In the genomic region with DNA sequence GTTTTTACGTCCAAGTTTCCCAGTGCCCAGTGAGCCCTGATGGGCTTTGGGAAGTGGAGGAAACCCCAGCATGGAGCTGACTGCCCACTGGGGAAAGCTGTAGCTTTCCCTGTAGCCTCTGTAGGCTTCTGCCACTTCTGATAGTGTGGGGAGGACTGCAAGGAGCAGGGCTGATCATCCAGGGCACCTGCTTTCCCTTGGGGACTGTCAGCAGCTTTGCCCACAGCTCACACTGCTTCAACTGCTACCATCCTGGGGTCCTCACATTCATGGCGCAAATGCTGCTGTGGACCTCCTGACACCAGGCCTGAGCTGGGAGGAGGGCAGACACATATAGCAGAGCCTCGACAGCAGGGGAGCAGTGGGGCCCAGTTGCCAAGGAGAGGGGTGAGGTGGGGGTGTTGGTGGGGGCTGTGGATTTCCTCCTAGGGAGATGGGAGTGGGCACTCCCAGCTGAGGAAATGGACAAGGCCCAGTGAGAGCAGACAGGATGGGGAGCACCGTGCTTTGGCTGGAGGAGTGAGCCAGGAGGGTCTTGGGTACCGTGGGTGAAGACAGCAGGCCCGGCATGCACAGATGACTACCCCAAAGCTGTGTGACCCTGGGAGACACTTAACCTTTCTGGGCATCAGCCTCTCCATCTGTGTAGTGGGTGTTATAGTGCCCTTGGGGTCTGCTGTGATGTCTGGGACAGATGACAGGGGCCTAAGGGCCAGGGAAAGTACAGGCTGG, we compare ENCODE assay signal across 22 cellular contexts. TPM values are rescaled to one million over a fixed set of nuclear protein-coding genes. Genes with fewer than 3 reads are reported as not detected.
DNase-seq lines count a peak whose midpoint lies in the region; ATAC-seq and TF ChIP-seq lines count a peak whose summit lies in the region.
"Had no signal": no experiment of that assay in that cellular context is flagged by ENCODE, and none has a peak within 500 bp of the region (broad histone marks: within the 10 kb centered on the region; RNA-seq: fewer than 3 reads in every experiment).

No MANE protein-coding gene starts in this region.

- no peak overlapping the region for H3K14ac ChIP-seq in trophoblast cell (ENCODE audit: low read length)

- H3K36me3 Mint-ChIP-seq in activated T-cell treated with anti-CD3 and anti-CD28 coated beads, Interleukin-2, amount 50 U/mL, for 24 hours (ENCODE audit: low read depth): no peaks in the 10 kb centered on the region
- H3K36me3 Mint-ChIP-seq: CD4-positive, alpha-beta memory T cell had no signal

- no peak overlapping the region for H2BK120ac ChIP-seq in trophoblast cell (ENCODE audit: insufficient read depth, low read length, poor library complexity)

- H3K27me3 ChIP-seq in right atrium auricular region: no peaks in the 10 kb centered on the region
- H3K27me3 ChIP-seq in trophoblast cell (ENCODE audit: insufficient read depth, low read length): no peaks in the 10 kb centered on the region
- H3K27me3 ChIP-seq in aorta (ENCODE audit: control insufficient read depth in 1 of 2, insufficient read depth in 2 of 2, low read length in 1 of 2): no peaks in the 10 kb centered on the region
- H3K27me3 ChIP-seq: BE2C had no signal

- no peak overlapping the region for H2AK5ac ChIP-seq in trophoblast cell (ENCODE audit: low read length)

- H3K4me1 Mint-ChIP-seq in activated T-cell treated with anti-CD3 and anti-CD28 coated beads, Interleukin-2, amount 50 U/mL, for 24 hours (ENCODE audit: low read depth): peaks cover 9% of the 10 kb centered on the region

- H2BK12ac ChIP-seq in trophoblast cell (ENCODE audit: low read length): no peak overlapping the region

- H2AFZ ChIP-seq in trophoblast cell (ENCODE audit: insufficient read depth, low read length, poor library complexity): no peak overlapping the region

- peak; percentile 17 for DNase-seq in activated T-cell treated with anti-CD3 and anti-CD28 coated beads, Interleukin-2, amount 50 U/mL, for 24 hours
- no peak for DNase-seq in activated T-cell treated with anti-CD3 and anti-CD28 coated beads, Interleukin-2, amount 50 U/mL, for 48 hours
- DNase-seq in left ventricle myocardium superior: peak; percentile 15
- no peak for DNase-seq in right atrium auricular region (ENCODE audit: low spot score)
- DNase-seq in trophoblast cell: no peak
- peak; percentile 26 to 51 for DNase-seq in aorta
- DNase-seq in NOMO-1 treated with DMSO at 0.1 percent for 48 hours (lab: John Stamatoyannopoulos, UW; ENCODE audit: unreplicated experiment): no peak
- DNase-seq: 8988T; BE2C; Calu3; CD4-positive, alpha-beta memory T cell; DMS53; HFFc6; KG1; NCI-H1417 treated with DMSO at 0.1 percent for 48 hours; NCI-H2029 treated with DMSO at 0.1 percent for 48 hours; NCI-H2171 treated with DMSO at 0.1 percent for 48 hours; NCI-H446 treated with DMSO at 0.1 percent for 48 hours; NCI-H82 had no signal

- H3K27me3 Mint-ChIP-seq in activated T-cell treated with anti-CD3 and anti-CD28 coated beads, Interleukin-2, amount 50 U/mL, for 24 hours: peaks cover 7% of the 10 kb centered on the region

- H3K27ac Mint-ChIP-seq in activated T-cell treated with anti-CD3 and anti-CD28 coated beads, Interleukin-2, amount 50 U/mL, for 24 hours: no peak overlapping the region
- H3K27ac Mint-ChIP-seq: HFFc6 had no signal

- no peak overlapping the region for H3K4ac ChIP-seq in trophoblast cell (ENCODE audit: low read depth, low read length)

- H4K12ac ChIP-seq in trophoblast cell (ENCODE audit: low read depth, low read length): no peak overlapping the region

- no peak overlapping the region for H4K8ac ChIP-seq in trophoblast cell (ENCODE audit: low read depth, low read length)

- H3K4me3 Mint-ChIP-seq in activated T-cell treated with anti-CD3 and anti-CD28 coated beads, Interleukin-2, amount 50 U/mL, for 24 hours: no peak overlapping the region
- H3K4me3 Mint-ChIP-seq: CD4-positive, alpha-beta memory T cell; HFFc6 had no signal

- H3K27ac ChIP-seq in right atrium auricular region (no peak overlapping the region), trophoblast cell (ENCODE audit: low read depth, low read length) (no peak overlapping the region), aorta (ENCODE audit: low read depth in 1 of 2, low read length in 2 of 2) (no peak overlapping the region)

- H3K36me3 ChIP-seq in right atrium auricular region (no peaks in the 10 kb centered on the region), trophoblast cell (ENCODE audit: control insufficient read depth in 1 of 2, insufficient read depth in 2 of 2, low read length in 2 of 2) (no peaks in the 10 kb centered on the region), aorta (ENCODE audit: control insufficient read depth in 1 of 2, insufficient read depth in 2 of 2, low read length in 1 of 2) (no peaks in the 10 kb centered on the region)
- H3K36me3 ChIP-seq: BE2C had no signal

- TF ChIP-seq CTCF in right atrium auricular region (IDR thresholded peaks at IDR 0.05): no peak

- no peaks in the 10 kb centered on the region for H3K9me3 Mint-ChIP-seq in activated T-cell treated with anti-CD3 and anti-CD28 coated beads, Interleukin-2, amount 50 U/mL, for 24 hours
- H3K9me3 Mint-ChIP-seq: HFFc6 had no signal

- no peak overlapping the region for H3K18ac ChIP-seq in trophoblast cell (ENCODE audit: low read length)

- H3K4me1 ChIP-seq in right atrium auricular region (no peaks in the 10 kb centered on the region), trophoblast cell (ENCODE audit: control insufficient read depth in 1 of 2, insufficient read depth in 2 of 2, low read length in 2 of 2) (no peaks in the 10 kb centered on the region), aorta (ENCODE audit: control insufficient read depth in 1 of 2, insufficient read depth in 2 of 2, low read length in 2 of 2) (no peaks in the 10 kb centered on the region)
- H3K4me1 ChIP-seq: BE2C had no signal

- H3K79me2 ChIP-seq in trophoblast cell (ENCODE audit: control insufficient read depth, insufficient read depth, low read length, poor library complexity): no peaks in the 10 kb centered on the region

- no peak overlapping the region for H3K4me2 ChIP-seq in trophoblast cell (ENCODE audit: low read length)

- no peak overlapping the region for H3K4me3 ChIP-seq in right atrium auricular region
- H3K4me3 ChIP-seq in trophoblast cell (ENCODE audit: low read depth, low read length): peak overlapping the region; percentile 25
- no peak overlapping the region for H3K4me3 ChIP-seq in aorta (ENCODE audit: low read length in 2 of 2)

- no CpG with 5 or more reads among the region's 6 CpGs for WGBS in trophoblast cell (ENCODE audit: extremely low coverage, insufficient coverage, insufficient read length)
- 89 to 90% methylated on average over 6 of the region's 6 CpGs for WGBS in aorta, 2 donors

- H3K79me1 ChIP-seq in trophoblast cell (ENCODE audit: low read length): no peaks in the 10 kb centered on the region

- no peak overlapping the region for H3K23ac ChIP-seq in trophoblast cell (ENCODE audit: low read length)

- no peaks in the 10 kb centered on the region for H3K9me3 ChIP-seq in right atrium auricular region
- H3K9me3 ChIP-seq in trophoblast cell (ENCODE audit: insufficient read depth, low read depth, low read length): peaks cover 1% of the 10 kb centered on the region
- no peaks in the 10 kb centered on the region for H3K9me3 ChIP-seq in aorta (ENCODE audit: control insufficient read depth, low read length)
- H3K9me3 ChIP-seq: BE2C had no signal

- H2BK5ac ChIP-seq in trophoblast cell (ENCODE audit: low read depth, low read length, poor library complexity): no peak overlapping the region

- intact Hi-C loops in left ventricle myocardium superior (cut with micrococcal nuclease): no loop called here
- intact Hi-C loops in aorta (cut with DNase I): no loop called here

- H4K91ac ChIP-seq in trophoblast cell (ENCODE audit: low read depth, low read length): no peak overlapping the region

- no peak overlapping the region for H3K9ac ChIP-seq in trophoblast cell (ENCODE audit: low read length)

- no peak for ATAC-seq in left ventricle myocardium superior
- ATAC-seq in aorta (ENCODE audit: low FRiP score): no peak
- ATAC-seq in GM21390 (IDR thresholded peaks at IDR 0.05; ENCODE audit: unreplicated experiment): no peak
- ATAC-seq: HepG2 had no signal

RNA-seq across cellular contexts. Expression of a gene that starts 16.2 kb away (rescaled TPM):
- 36.0 TPM for total RNA-seq in left ventricle myocardium superior
- total RNA-seq in right atrium auricular region: 10 to 100 TPM; 62.0 to 77.2 TPM
- polyA plus RNA-seq in trophoblast cell (2013): not detected in 2 replicates
- total RNA-seq in aorta: 10 to 100 TPM; 43.0 to 78.0 TPM
- 10 to 100 TPM in 1 of 2 donors, 1 to 10 TPM in 1; 5.0 to 14.7 TPM for polyA plus RNA-seq in aorta
- total RNA-seq: Calu3; CD4-positive, alpha-beta memory T cell; H4; HepG2; HFFc6 had no signal
- polyA plus RNA-seq: HepG2 had no signal

Comparison
In these comparisons a context has a peak if more than half of its experiments do, and no peak if none do; other contexts are left out.
1. DNase-seq: peak in activated T-cell treated with anti-CD3 and anti-CD28 coated beads, Interleukin-2, amount 50 U/mL, for 24 hours (single experiment), left ventricle myocardium superior (single experiment) and aorta (2 of 2); none in activated T-cell treated with anti-CD3 and anti-CD28 coated beads, Interleukin-2, amount 50 U/mL, for 48 hours (0 of 2), right atrium auricular region (single experiment), trophoblast cell (0 of 2) and NOMO-1 treated with DMSO at 0.1 percent for 48 hours (single experiment).